In the genomic region with DNA sequence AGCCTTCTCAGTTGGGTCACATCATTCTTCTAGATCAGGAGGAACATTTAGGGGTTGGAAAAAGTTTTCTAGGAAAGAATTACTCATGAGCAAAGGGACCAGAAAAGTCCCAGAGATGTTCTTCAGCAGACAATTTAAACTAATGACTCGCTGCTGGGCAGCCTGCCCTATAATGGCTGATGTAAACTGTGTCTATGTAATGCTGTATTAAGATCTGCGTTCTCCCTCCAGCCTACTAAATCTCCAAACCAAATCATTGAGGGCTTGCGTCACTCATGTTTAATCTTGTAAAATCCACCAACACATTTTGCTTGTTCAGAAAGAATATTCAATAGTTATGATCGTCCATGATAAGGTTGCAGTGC, we compare ENCODE assay signal across 11 cellular contexts.
DNase-seq lines count a peak whose midpoint lies in the region; ATAC-seq and TF ChIP-seq lines count a peak whose summit lies in the region.
"Had no signal": no experiment of that assay in that cellular context is flagged by ENCODE, and none has a peak within 500 bp of the region (broad histone marks: within the 10 kb centered on the region; RNA-seq: fewer than 3 reads in every experiment).

No MANE protein-coding gene starts in this region.

- H3K4me3 Mint-ChIP-seq in T-helper 17 cell = no peak overlapping the region

- TF ChIP-seq CTCF in fibroblast of the aortic adventitia (IDR thresholded peaks at IDR 0.05; ENCODE audit: insufficient read depth, low read length) = no peak

- H3K4me2 ChIP-seq in skeletal muscle satellite cell (ENCODE audit: low read length) = peak overlapping the region; percentile 67

- H3K4me1 Mint-ChIP-seq in T-helper 17 cell = peaks cover 40% of the 10 kb centered on the region

- H3K27me3 Mint-ChIP-seq in T-helper 17 cell = no peaks in the 10 kb centered on the region

- peaks cover 30% of the 10 kb centered on the region for H3K4me1 ChIP-seq in skeletal muscle satellite cell (ENCODE audit: control insufficient read depth, insufficient read depth, low read length)

- no peak overlapping the region for H3K9ac ChIP-seq in skeletal muscle satellite cell (ENCODE audit: low read depth, low read length)

- ATAC-seq in T-helper 17 cell (no peak), HG03354 (IDR thresholded peaks at IDR 0.05; ENCODE audit: poor library complexity, severe bottlenecking, unreplicated experiment) (no peak), HG03571 (IDR thresholded peaks at IDR 0.05; ENCODE audit: unreplicated experiment) (no peak), GM18498 (IDR thresholded peaks at IDR 0.05; ENCODE audit: unreplicated experiment) (no peak)

- H3K27ac Mint-ChIP-seq in T-helper 17 cell = peak overlapping the region; percentile 53

- no peaks in the 10 kb centered on the region for H3K36me3 ChIP-seq in skeletal muscle satellite cell (ENCODE audit: insufficient read depth, low read length)
- H3K36me3 ChIP-seq: thoracic aorta had no signal

- H3K9me3 ChIP-seq in T-helper 17 cell (ENCODE audit: control insufficient read depth, low read length, poor library complexity, severe bottlenecking) = no peaks in the 10 kb centered on the region
- no peaks in the 10 kb centered on the region for H3K9me3 ChIP-seq in skeletal muscle satellite cell (replicated peaks; ENCODE audit: low read length)
- H3K9me3 ChIP-seq: thoracic aorta had no signal

- no peaks in the 10 kb centered on the region for H3K27me3 ChIP-seq in skeletal muscle satellite cell (ENCODE audit: control insufficient read depth, insufficient read depth, low read length)

- H3K4me3 ChIP-seq in fibroblast of the aortic adventitia (ENCODE audit: low read depth, low read length) (no peak overlapping the region), skeletal muscle satellite cell (ENCODE audit: low read length) (no peak overlapping the region)
- H3K4me3 ChIP-seq: thoracic aorta had no signal

- DNase-seq in activated CD4-positive, alpha-beta T cell treated with anti-CD3 and anti-CD28 coated beads for 4 hours = peak; percentile 34 to 53
- DNase-seq in activated CD4-positive, alpha-beta T cell treated with anti-CD3 and anti-CD28 coated beads, Interleukin-2, amount 50 U/mL, for 1 hour = no peak
- no peak for DNase-seq in T-helper 17 cell
- DNase-seq in fibroblast of the aortic adventitia (ENCODE audit: low read depth) = peak; percentile 95
- DNase-seq: C1 segment of cervical spinal cord, NCI-H1436 had no signal

- H3K36me3 Mint-ChIP-seq in T-helper 17 cell (ENCODE audit: low read depth) = peaks cover 7% of the 10 kb centered on the region

Comparison
In these comparisons a context has a peak if more than half of its experiments do, and no peak if none do; other contexts are left out.
1. DNase-seq: peak in activated CD4-positive, alpha-beta T cell treated with anti-CD3 and anti-CD28 coated beads for 4 hours (2 of 2) and fibroblast of the aortic adventitia (single experiment); none in activated CD4-positive, alpha-beta T cell treated with anti-CD3 and anti-CD28 coated beads, Interleukin-2, amount 50 U/mL, for 1 hour (single experiment) and T-helper 17 cell (0 of 3).